Comparison of ENCODE assay signal across 16 cellular contexts in genomic region chr1:178953538-178954207, GRCh38.
DNase-seq lines count a peak whose midpoint lies in the region; ATAC-seq and TF ChIP-seq lines count a peak whose summit lies in the region.
"Had no signal": no experiment of that assay in that cellular context is flagged by ENCODE, and none has a peak within 500 bp of the region (broad histone marks: within the 10 kb centered on the region; RNA-seq: fewer than 3 reads in every experiment).

No MANE protein-coding gene starts in this region.

- WGBS in body of pancreas, 2 donors, result 48 to 52% methylated on average over 15 of the region's 15 CpGs
- WGBS in testis, 2 donors, result 52 to 59% methylated on average over 15 of the region's 15 CpGs

- no peak for ATAC-seq in body of pancreas
- ATAC-seq in activated CD4-positive, CD25-positive, alpha-beta regulatory T cell treated with anti-CD3 and anti-CD28 coated beads, Interleukin-2, amount 50 U/mL, for 24 hours, result no peak
- ATAC-seq in stimulated activated effector memory CD8-positive, alpha-beta T cell treated with anti-CD3 and anti-CD28 coated beads, Interleukin-12 subunit alpha, Interleukin-12 subunit beta, amount 100 ng/mL, for 72 hours, result no peak

- intact Hi-C loops in body of pancreas (cut with DNase I) (no loop called here), testis (cut with DNase I; ENCODE audit: low total_unique reads) (no loop called here)

- H3K9me3 ChIP-seq in body of pancreas (no peaks in the 10 kb centered on the region), muscle layer of colon (ENCODE audit: low read length) (no peaks in the 10 kb centered on the region), testis (no peaks in the 10 kb centered on the region)
- H3K9me3 ChIP-seq: suprapubic skin had no signal

- TF ChIP-seq POLR2A in body of pancreas (IDR thresholded peaks at IDR 0.05) (no peak), testis (IDR thresholded peaks at IDR 0.05) (no peak)

- no peaks in the 10 kb centered on the region for H3K4me1 Mint-ChIP-seq in stimulated activated effector memory CD8-positive, alpha-beta T cell treated with anti-CD3 and anti-CD28 coated beads, Interleukin-12 subunit alpha, Interleukin-12 subunit beta, amount 100 ng/mL, for 72 hours

- H3K4me3 Mint-ChIP-seq in stimulated activated effector memory CD8-positive, alpha-beta T cell treated with anti-CD3 and anti-CD28 coated beads, Interleukin-12 subunit alpha, Interleukin-12 subunit beta, amount 100 ng/mL, for 72 hours, result no peak overlapping the region

- H3K36me3 Mint-ChIP-seq in stimulated activated effector memory CD8-positive, alpha-beta T cell treated with anti-CD3 and anti-CD28 coated beads, Interleukin-12 subunit alpha, Interleukin-12 subunit beta, amount 100 ng/mL, for 72 hours, result no peaks in the 10 kb centered on the region

- H3K9ac ChIP-seq in muscle layer of colon (ENCODE audit: low read length), result no peak overlapping the region
- H3K9ac ChIP-seq: parathyroid adenoma had no signal

- TF ChIP-seq CTCF in body of pancreas (IDR thresholded peaks at IDR 0.05), result no peak
- TF ChIP-seq CTCF in testis (IDR thresholded peaks at IDR 0.05), result no peak

- H3K4me3 ChIP-seq in body of pancreas (no peak overlapping the region), muscle layer of colon (ENCODE audit: low read depth in 1 of 2, low read length in 2 of 2) (no peak overlapping the region), testis (no peak overlapping the region)
- H3K4me3 ChIP-seq: lung, suprapubic skin had no signal

- no peaks in the 10 kb centered on the region for H3K9me3 Mint-ChIP-seq in stimulated activated effector memory CD8-positive, alpha-beta T cell treated with anti-CD3 and anti-CD28 coated beads, Interleukin-12 subunit alpha, Interleukin-12 subunit beta, amount 100 ng/mL, for 72 hours

- H3K4me1 ChIP-seq in body of pancreas (peaks cover 18% of the 10 kb centered on the region), muscle layer of colon (ENCODE audit: insufficient read depth, low read length) (peaks cover 50% of the 10 kb centered on the region), testis (peaks cover 15% of the 10 kb centered on the region)
- H3K4me1 ChIP-seq: parathyroid adenoma had no signal

- no peaks in the 10 kb centered on the region for H3K27me3 ChIP-seq in body of pancreas
- no peaks in the 10 kb centered on the region for H3K27me3 ChIP-seq in muscle layer of colon (ENCODE audit: control insufficient read depth in 1 of 2, insufficient read depth in 2 of 2, low read length in 2 of 2)
- H3K27me3 ChIP-seq in testis, result no peaks in the 10 kb centered on the region

- no peak for DNase-seq in body of pancreas
- DNase-seq in fibroblast of gingiva (ENCODE audit: low read depth), result peak; percentile 60
- DNase-seq in testis, result peak; percentile 51
- no peak for DNase-seq in NCI-H128 (lab: John Stamatoyannopoulos, UW; ENCODE audit: unreplicated experiment)
- DNase-seq in stimulated activated effector memory CD8-positive, alpha-beta T cell treated with anti-CD3 and anti-CD28 coated beads, Interleukin-12 subunit alpha, Interleukin-12 subunit beta, amount 100 ng/mL, for 72 hours (ENCODE audit: low spot score in 2 of 2), result no peak
- DNase-seq: activated gamma-delta T cell; central memory CD4-positive, alpha-beta T cell; effector CD4-positive, alpha-beta T cell; RPMI8226; small intestine; stimulated activated CD4-positive, alpha-beta T cell treated with anti-CD3 and anti-CD28 coated beads, Interleukin-4, amount 100 ng/mL, for 1 hour had no signal

- H3K27ac ChIP-seq in body of pancreas, result peak overlapping the region in 3 of 4 donors; percentile 10 to 30 (median 22)
- peak overlapping the region; percentile 56 for H3K27ac ChIP-seq in muscle layer of colon (ENCODE audit: low read depth, low read length)
- peak overlapping the region; percentile 5 to 65 for H3K27ac ChIP-seq in testis
- H3K27ac ChIP-seq: parathyroid adenoma, suprapubic skin had no signal

- H3K36me3 ChIP-seq in body of pancreas (replicated peaks in 1 of 2; ENCODE audit: insufficient read depth in 1 of 2, low read depth in 2 of 2) (no peaks in the 10 kb centered on the region), muscle layer of colon (ENCODE audit: insufficient read depth, low read length) (no peaks in the 10 kb centered on the region), testis (ENCODE audit: low read depth, missing control alignments) (no peaks in the 10 kb centered on the region)
- H3K36me3 ChIP-seq: suprapubic skin had no signal

- no peak overlapping the region for H3K27ac Mint-ChIP-seq in stimulated activated effector memory CD8-positive, alpha-beta T cell treated with anti-CD3 and anti-CD28 coated beads, Interleukin-12 subunit alpha, Interleukin-12 subunit beta, amount 100 ng/mL, for 72 hours

Comparison
In these comparisons a context has a peak if more than half of its experiments do, and no peak if none do; other contexts are left out.
1. DNase-seq: peak in fibroblast of gingiva (single experiment) and testis (single experiment); none in body of pancreas (0 of 4), NCI-H128 (single experiment) and stimulated activated effector memory CD8-positive, alpha-beta T cell treated with anti-CD3 and anti-CD28 coated beads, Interleukin-12 subunit alpha, Interleukin-12 subunit beta, amount 100 ng/mL, for 72 hours (0 of 2).
2. Peak in every context shown above with its lines, with median percentiles within 50 percentile points of each other: H3K27ac ChIP-seq.